In the genomic region with DNA sequence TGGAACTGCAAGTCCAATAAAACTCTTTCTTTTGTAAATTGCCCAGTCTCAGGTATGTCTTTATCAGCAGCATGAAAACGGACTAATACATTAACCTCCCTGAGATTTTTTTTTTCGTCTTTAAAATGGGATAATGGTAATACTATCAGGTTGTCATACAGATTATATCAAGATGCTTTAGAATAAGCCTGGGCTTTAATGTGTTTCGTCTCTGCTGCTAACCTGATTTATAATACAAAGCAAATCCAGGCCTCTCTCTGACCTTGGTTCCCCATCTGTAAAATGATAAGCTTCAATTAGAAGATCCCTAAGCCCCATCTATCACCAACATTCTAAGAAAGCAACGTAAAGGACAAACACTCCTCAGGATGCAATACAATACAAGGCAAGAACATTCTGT, we compare ENCODE assay signal across 30 cellular contexts.
"Had no signal": no experiment of that assay in that cellular context is flagged by ENCODE, and none has a peak within 500 bp of the region (broad histone marks: within the 10 kb centered on the region; RNA-seq: fewer than 3 reads in every experiment).

No MANE protein-coding gene starts in this region.

- H3K4me1 Mint-ChIP-seq: activated CD4-positive, alpha-beta memory T cell treated with anti-CD3 and anti-CD28 coated beads, Interleukin-2, amount 10 ng/mL, durations not matched to agents 7 days and 5 days; activated CD4-positive, alpha-beta T cell treated with anti-CD3 and anti-CD28 coated beads for 36 hours; activated CD4-positive, alpha-beta T cell treated with anti-CD3 and anti-CD28 coated beads, Interleukin-2, amount 10 ng/mL, durations not matched to agents 7 days and 5 days; central memory CD8-positive, alpha-beta T cell had no signal

- H3K27me3 Mint-ChIP-seq: activated CD4-positive, alpha-beta memory T cell treated with anti-CD3 and anti-CD28 coated beads, Interleukin-2, amount 10 ng/mL, durations not matched to agents 7 days and 5 days; activated CD4-positive, alpha-beta T cell treated with anti-CD3 and anti-CD28 coated beads, Interleukin-2, amount 10 ng/mL, durations not matched to agents 7 days and 5 days; activated naive CD8-positive, alpha-beta T cell; activated T-cell treated with anti-CD3 and anti-CD28 coated beads, Interleukin-2, amount 50 U/mL, for 24 hours; central memory CD8-positive, alpha-beta T cell; dendritic cell treated with granulocyte-macrophage colony-stimulating factor and Interleukin-4, amounts not matched to agents 40 ng/mL and 50 ng/mL, for 4 days had no signal

- H3K9me3 Mint-ChIP-seq: activated CD4-positive, alpha-beta memory T cell treated with anti-CD3 and anti-CD28 coated beads, Interleukin-2, amount 10 ng/mL, durations not matched to agents 7 days and 5 days; activated CD4-positive, alpha-beta T cell treated with anti-CD3 and anti-CD28 coated beads, Interleukin-2, amount 10 ng/mL, durations not matched to agents 7 days and 5 days; central memory CD8-positive, alpha-beta T cell; endodermal cell had no signal

- H3K36me3 ChIP-seq: brain microvascular endothelial cell had no signal

- H3K36me3 Mint-ChIP-seq: activated naive CD8-positive, alpha-beta T cell had no signal

- H3K4me3 Mint-ChIP-seq: activated CD4-positive, alpha-beta memory T cell treated with anti-CD3 and anti-CD28 coated beads, Interleukin-2, amount 10 ng/mL, durations not matched to agents 7 days and 5 days; activated CD4-positive, alpha-beta T cell treated with anti-CD3 and anti-CD28 coated beads for 36 hours; activated CD4-positive, alpha-beta T cell treated with anti-CD3 and anti-CD28 coated beads, Interleukin-2, amount 10 ng/mL, durations not matched to agents 7 days and 5 days; activated naive CD8-positive, alpha-beta T cell; activated T-cell treated with anti-CD3 and anti-CD28 coated beads, Interleukin-2, amount 50 U/mL, for 24 hours; activated T-cell treated with anti-CD3 and anti-CD28 coated beads, Interleukin-2, amount 50 U/mL, for 72 hours; central memory CD8-positive, alpha-beta T cell; dendritic cell treated with granulocyte-macrophage colony-stimulating factor and Interleukin-4, amounts not matched to agents 40 ng/mL and 50 ng/mL, for 4 days; endodermal cell; T-helper 1 cell treated with Interleukin-12 subunit alpha and Interleukin-12 subunit beta and Interleukin-4 antibody, amounts not matched to agents 30 μg/mL and 1 μg/mL, for 36 hours had no signal

- H3K27ac Mint-ChIP-seq: activated CD4-positive, alpha-beta memory T cell treated with anti-CD3 and anti-CD28 coated beads, Interleukin-2, amount 10 ng/mL, durations not matched to agents 7 days and 5 days; activated CD4-positive, alpha-beta T cell treated with anti-CD3 and anti-CD28 coated beads for 36 hours; activated CD4-positive, alpha-beta T cell treated with anti-CD3 and anti-CD28 coated beads, Interleukin-2, amount 10 ng/mL, durations not matched to agents 7 days and 5 days; activated naive CD8-positive, alpha-beta T cell; activated T-cell treated with anti-CD3 and anti-CD28 coated beads, Interleukin-2, amount 50 U/mL, for 24 hours; activated T-cell treated with anti-CD3 and anti-CD28 coated beads, Interleukin-2, amount 50 U/mL, for 72 hours; dendritic cell treated with granulocyte-macrophage colony-stimulating factor and Interleukin-4, amounts not matched to agents 40 ng/mL and 50 ng/mL, for 4 days; endodermal cell; T-helper 1 cell treated with Interleukin-12 subunit alpha and Interleukin-12 subunit beta and Interleukin-4 antibody, amounts not matched to agents 30 μg/mL and 1 μg/mL, for 36 hours had no signal

- H3K27ac ChIP-seq: brain microvascular endothelial cell, coronary artery, dorsolateral prefrontal cortex had no signal

- H3K4me3 ChIP-seq: coronary artery, dorsolateral prefrontal cortex had no signal

- FAIRE-seq: astrocyte, bronchial epithelial cell, frontal cortex had no signal

- H3K27me3 ChIP-seq: brain microvascular endothelial cell, dorsolateral prefrontal cortex had no signal

- DNase-seq: activated CD4-positive, alpha-beta memory T cell treated with anti-CD3 and anti-CD28 coated beads, Interleukin-2, amount 10 ng/mL, durations not matched to agents 7 days and 5 days; activated CD4-positive, alpha-beta T cell treated with anti-CD3 and anti-CD28 coated beads for 36 hours; activated CD4-positive, alpha-beta T cell treated with anti-CD3 and anti-CD28 coated beads, Interleukin-2, amount 10 ng/mL, durations not matched to agents 7 days and 5 days; activated CD4-positive, alpha-beta T cell treated with anti-CD3 and anti-CD28 coated beads, Interleukin-2, amount 50 U/mL, for 4 hours; activated CD4-positive, CD25-positive, alpha-beta regulatory T cell; activated CD4-positive, CD25-positive, alpha-beta regulatory T cell treated with anti-CD3 and anti-CD28 coated beads, Interleukin-2, amount 50 U/mL, for 72 hours; activated CD8-positive, alpha-beta memory T cell treated with anti-CD3 and anti-CD28 coated beads, Interleukin-2, amount 50 U/mL, for 48 hours; activated gamma-delta T cell; activated naive CD4-positive, alpha-beta T cell; activated naive CD4-positive, alpha-beta T cell treated with anti-CD3 and anti-CD28 coated beads, Interleukin-2, amount 50 U/mL, for 16 hours; activated T-cell treated with anti-CD3 and anti-CD28 coated beads for 4 hours; activated T-cell treated with anti-CD3 and anti-CD28 coated beads, Interleukin-2, amount 50 U/mL, for 24 hours; activated T-cell treated with anti-CD3 and anti-CD28 coated beads, Interleukin-2, amount 50 U/mL, for 72 hours; amniotic stem cell; anterior cingulate cortex; brain microvascular endothelial cell; dorsolateral prefrontal cortex; effector memory CD4-positive, alpha-beta T cell; endodermal cell; foreskin fibroblast; head of caudate nucleus; T-helper 9 cell had no signal
